Comparison of ENCODE assay signal across 8 cellular contexts in genomic region chr5:176237971-176238644, GRCh38. TPM values are rescaled to one million over a fixed set of nuclear protein-coding genes. Genes with fewer than 3 reads are reported as not detected.
DNase-seq lines count a peak whose midpoint lies in the region; ATAC-seq and TF ChIP-seq lines count a peak whose summit lies in the region.
"Not testable (repeated sequence)": the region's sequence is repeated elsewhere in the genome, so short reads cannot be mapped to it uniquely, and the experiment has no call there.

SIMC1 (plus strand) TSS chr5:176238424; CDS start chr5:176238509, 85 bp downstream.

- not testable (repeated sequence) for H2AFZ ChIP-seq in SU-DHL-6 (ENCODE audit: low read depth, low read length, severe bottlenecking)

- not testable (repeated sequence) for H3K9me3 ChIP-seq in SU-DHL-6 (ENCODE audit: insufficient read depth, low read length)

- H3F3A ChIP-seq in SU-DHL-6 (ENCODE audit: insufficient read depth): not testable (repeated sequence)

- H3K27me3 ChIP-seq in SU-DHL-6 (ENCODE audit: low read length): not testable (repeated sequence)

- not testable (repeated sequence) for H3K4me3 Mint-ChIP-seq in neural crest cell
- H3K4me3 Mint-ChIP-seq in stimulated activated naive B cell treated with anti-CD40 and anti-IgM and Interleukin-4, amounts not matched to agents 10 μg/mL and 1 μg/mL and 100 μg/mL, for 72 hours: peak within 1 kb of the TSS; percentile 68 to 81

- H3K4me2 ChIP-seq in SU-DHL-6 (ENCODE audit: low read depth, low read length, poor library complexity, severe bottlenecking): peak within 1 kb of the TSS; percentile 30

- not testable (repeated sequence) for H4K20me1 ChIP-seq in SU-DHL-6 (ENCODE audit: low read depth, low read length)

- TF ChIP-seq CTCF in SU-DHL-6 (IDR thresholded peaks at IDR 0.05; ENCODE audit: insufficient read depth, low read length, poor library complexity, severe bottlenecking); foreskin fibroblast (IDR thresholded peaks at IDR 0.05; ENCODE audit: low read depth, low read length); neural crest cell (conservative IDR thresholded peaks at IDR 0.05): not testable (repeated sequence)

- H3K27me3 Mint-ChIP-seq in neural crest cell (ENCODE audit: low read depth); stimulated activated naive B cell treated with anti-CD40 and anti-IgM and Interleukin-4, amounts not matched to agents 10 μg/mL and 1 μg/mL and 100 μg/mL, for 72 hours: not testable (repeated sequence)

- peak within 1 kb of the TSS; percentile 32 for H3K4me3 ChIP-seq in SU-DHL-6 (ENCODE audit: insufficient read depth, low read length, poor library complexity, severe bottlenecking)
- peak within 1 kb of the TSS; percentile 35 to 37 for H3K4me3 ChIP-seq in foreskin fibroblast (ENCODE audit: low read depth in 1 of 2, low read length in 2 of 2)

- not testable (repeated sequence) for H3K79me2 ChIP-seq in SU-DHL-6 (ENCODE audit: insufficient read depth, low read length)

- not testable (repeated sequence) for H3K36me3 Mint-ChIP-seq in neural crest cell (ENCODE audit: low read depth); stimulated activated naive B cell treated with anti-CD40 and anti-IgM and Interleukin-4, amounts not matched to agents 10 μg/mL and 1 μg/mL and 100 μg/mL, for 72 hours

- H3K27ac ChIP-seq in SU-DHL-6 (ENCODE audit: low read depth, low read length): not testable (repeated sequence)

- not testable (repeated sequence) for H3K9me3 Mint-ChIP-seq in neural crest cell; stimulated activated naive B cell treated with anti-CD40 and anti-IgM and Interleukin-4, amounts not matched to agents 10 μg/mL and 1 μg/mL and 100 μg/mL, for 72 hours

- not testable (repeated sequence) for H3K9me2 ChIP-seq in SU-DHL-6 (replicated peaks; ENCODE audit: insufficient read depth, low read length)

- H3K4me1 Mint-ChIP-seq in neural crest cell: not testable (repeated sequence)
- H3K4me1 Mint-ChIP-seq in stimulated activated naive B cell treated with anti-CD40 and anti-IgM and Interleukin-4, amounts not matched to agents 10 μg/mL and 1 μg/mL and 100 μg/mL, for 72 hours: peaks cover 8 to 15% of the 10 kb centered on the region in 2 donors

- DNase-seq in Daoy (ENCODE audit: low read depth) (peak; percentile 19), foreskin fibroblast (peak in 1 of 2 donors; percentile 34), neural crest cell (ENCODE audit: low read depth, low spot score) (peak; percentile 55)
- DNase-seq in activated gamma-delta T cell treated with anti-CD3 and anti-CD28 coated beads, Interleukin-2, amount 50 U/mL, for 16 hours (ENCODE audit: low read depth): peak; percentile 17
- peak; percentile 39 for DNase-seq in stimulated activated naive B cell treated with anti-CD40 and anti-IgM and Interleukin-4, amounts not matched to agents 10 μg/mL and 1 μg/mL and 100 μg/mL, for 72 hours

- not testable (repeated sequence) for H3K27ac Mint-ChIP-seq in neural crest cell (ENCODE audit: unreplicated experiment)
- peak within 1 kb of the TSS; percentile 51 for H3K27ac Mint-ChIP-seq in stimulated activated naive B cell treated with anti-CD40 and anti-IgM and Interleukin-4, amounts not matched to agents 10 μg/mL and 1 μg/mL and 100 μg/mL, for 72 hours

- not testable (repeated sequence) for H3K36me3 ChIP-seq in SU-DHL-6 (ENCODE audit: low read length)

- H3K9ac ChIP-seq in SU-DHL-6 (ENCODE audit: low read length): peak within 1 kb of the TSS; percentile 28; the same call in 1 of the 2 replicates

- ATAC-seq in GM21528 (IDR thresholded peaks at IDR 0.05; ENCODE audit: low FRiP score, unreplicated experiment): peak; percentile 77
- ATAC-seq in HG03565 (IDR thresholded peaks at IDR 0.05; ENCODE audit: unreplicated experiment): peak; percentile 46
- peak; percentile 80 to 84 for ATAC-seq in stimulated activated naive B cell treated with anti-CD40 and anti-IgM and Interleukin-4, amounts not matched to agents 10 μg/mL and 1 μg/mL and 100 μg/mL, for 72 hours (replicated peaks)

RNA-seq across cellular contexts. Expression of gene SIMC1, which starts in this region (rescaled TPM):
- 9.5 and 12.4 TPM in 2 replicates for total RNA-seq in Daoy (2014; rRNA removed; shearing (Covaris generic))
- total RNA-seq in neural crest cell: 43.6 and 45.3 TPM in 2 replicates
